ENCODE assay signal across 20 cellular contexts in the genomic region with DNA sequence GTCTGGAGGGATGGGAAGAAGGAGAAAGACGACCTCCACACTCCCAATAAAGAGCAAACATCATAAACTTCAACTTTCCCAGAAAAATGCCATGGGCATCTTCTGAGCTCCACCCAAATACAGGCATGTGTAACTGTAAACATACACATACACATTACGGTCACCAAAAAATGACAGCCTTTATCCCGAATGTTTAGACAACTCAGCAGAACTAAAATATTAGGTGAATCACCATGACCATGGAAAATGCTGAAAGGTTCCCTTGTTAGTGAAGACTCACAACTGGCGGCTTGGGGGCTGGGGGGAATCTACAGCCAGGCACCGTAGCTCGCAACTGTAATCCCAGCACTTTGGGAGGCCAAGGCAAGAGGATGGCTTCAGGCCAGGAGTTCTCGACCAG.
"Had no signal": no experiment of that assay in that cellular context is flagged by ENCODE, and none has a peak within 500 bp of the region (broad histone marks: within the 10 kb centered on the region; RNA-seq: fewer than 3 reads in every experiment).

No MANE protein-coding gene starts in this region.

- H3K4me1 ChIP-seq: left ventricle myocardium inferior, testis had no signal

- H3K27ac Mint-ChIP-seq: nephron; stimulated activated naive B cell treated with anti-CD40 and anti-IgM and Interleukin-4, amounts not matched to agents 10 μg/mL and 1 μg/mL and 100 μg/mL, for 72 hours; stimulated activated naive CD8-positive, alpha-beta T cell treated with anti-CD3 and anti-CD28 coated beads, Interleukin-15, amount 100 ng/mL, for 72 hours had no signal

- H3K27me3 ChIP-seq: heart right ventricle, spleen, testis, transverse colon had no signal

- H3K4me3 ChIP-seq: coronary artery, heart right ventricle, left ventricle myocardium inferior, lung, spleen, testis, transverse colon had no signal

- DNase-seq: effector CD4-positive, alpha-beta T cell; heart right ventricle; hypothalamus; islet precursor cell; left cardiac atrium; left ventricle myocardium inferior; mesendoderm; naive B cell; spleen; stimulated activated CD4-positive, alpha-beta T cell treated with anti-CD3 and anti-CD28 coated beads, Interleukin-15, amount 100 ng/mL, for 24 hours; stimulated activated CD4-positive, alpha-beta T cell treated with anti-CD3 and anti-CD28 coated beads, Interleukin-1b, Interleukin-23, amount 100 ng/mL, for 48 hours; stimulated activated CD4-positive, alpha-beta T cell treated with anti-CD3 and anti-CD28 coated beads, Interleukin-4, amount 100 ng/mL, for 24 hours; stimulated activated naive B cell treated with anti-CD40 and anti-IgM and Interleukin-4, amounts not matched to agents 10 μg/mL and 1 μg/mL and 100 μg/mL, for 72 hours; stimulated activated naive CD8-positive, alpha-beta T cell treated with anti-CD3 and anti-CD28 coated beads, Interleukin-15, amount 100 ng/mL, for 72 hours; testis; transverse colon had no signal

- H3K4me3 Mint-ChIP-seq: nephron; stimulated activated naive B cell treated with anti-CD40 and anti-IgM and Interleukin-4, amounts not matched to agents 10 μg/mL and 1 μg/mL and 100 μg/mL, for 72 hours; stimulated activated naive CD8-positive, alpha-beta T cell treated with anti-CD3 and anti-CD28 coated beads, Interleukin-15, amount 100 ng/mL, for 72 hours had no signal

- H3K36me3 ChIP-seq: heart right ventricle, left ventricle myocardium inferior, spleen, transverse colon had no signal

- H3K9me3 Mint-ChIP-seq: naive B cell; nephron; stimulated activated naive CD8-positive, alpha-beta T cell treated with anti-CD3 and anti-CD28 coated beads, Interleukin-15, amount 100 ng/mL, for 72 hours had no signal

- H3K9me3 ChIP-seq: heart right ventricle, left ventricle myocardium inferior, spleen, testis, transverse colon had no signal

- H3K27ac ChIP-seq: coronary artery, heart right ventricle, left ventricle myocardium inferior, spleen, testis had no signal

- ATAC-seq: heart right ventricle; left cardiac atrium; sciatic nerve; stimulated activated naive B cell treated with anti-CD40 and anti-IgM and Interleukin-4, amounts not matched to agents 10 μg/mL and 1 μg/mL and 100 μg/mL, for 72 hours; stimulated activated naive CD8-positive, alpha-beta T cell treated with anti-CD3 and anti-CD28 coated beads, Interleukin-15, amount 100 ng/mL, for 72 hours had no signal

- H3K27me3 Mint-ChIP-seq: naive B cell; stimulated activated naive B cell treated with anti-CD40 and anti-IgM and Interleukin-4, amounts not matched to agents 10 μg/mL and 1 μg/mL and 100 μg/mL, for 72 hours; stimulated activated naive CD8-positive, alpha-beta T cell treated with anti-CD3 and anti-CD28 coated beads, Interleukin-15, amount 100 ng/mL, for 72 hours had no signal
